Comparison of ENCODE assay signal across 8 cellular contexts in genomic region chr4:54658321-54659093, GRCh38. TPM values are rescaled to one million over a fixed set of nuclear protein-coding genes. Genes with fewer than 3 reads are reported as not detected.
A peak's percentile ranks its signal among the peaks of the same experiment; 100 is the strongest.
DNase-seq lines count a peak whose midpoint lies in the region; ATAC-seq, FAIRE-seq and TF ChIP-seq lines count a peak whose summit lies in the region.

No MANE protein-coding gene starts in this region.

- no peak for TF ChIP-seq EP300 in GM12878 (IDR thresholded peaks at IDR 0.05; ENCODE audit: borderline replicate concordance in 1 of 2, control insufficient read depth in 1 of 2, low read depth in 2 of 2, low read length in 2 of 2)

- H3K27ac ChIP-seq in SJCRH30 (no peak overlapping the region), GM12878 (ENCODE audit: control insufficient read depth, insufficient read depth) (no peak overlapping the region)

- H4K20me1 ChIP-seq in GM12878 (ENCODE audit: control insufficient read depth, insufficient read depth) = no peaks in the 10 kb centered on the region

- in situ Hi-C loops in GM12878 (cut with MboI) = no loop called here

- TF ChIP-seq RAD21 in GM12878 (IDR thresholded peaks at IDR 0.05; ENCODE audit: insufficient read depth, low read depth, low read length) = no peak

- POLR2A ChIA-PET in GM12878 (lab: Charles Lee) = no interaction called here

- H3K79me2 ChIP-seq in GM12878 (ENCODE audit: control insufficient read depth, insufficient read depth, low read length) = no peaks in the 10 kb centered on the region

- H3K36me3 ChIP-seq in SJCRH30 = no peaks in the 10 kb centered on the region
- H3K36me3 ChIP-seq in GM12878 (ENCODE audit: control insufficient read depth in 2 of 2, insufficient read depth in 2 of 2, low read length in 1 of 2) = no peaks in the 10 kb centered on the region

- peak overlapping the region; percentile 29; the same call in 1 of the 2 replicates for H2AFZ ChIP-seq in GM12878 (ENCODE audit: control insufficient read depth, low read depth, low read length)

- peaks cover 18% of the 10 kb centered on the region; the same call in 1 of the 2 replicates for H3K27me3 ChIP-seq in SJCRH30
- peaks cover 13 to 22% of the 10 kb centered on the region in 2 experiments for H3K27me3 ChIP-seq in GM12878 (replicated peaks in 1 of 2; ENCODE audit: control insufficient read depth in 2 of 2, insufficient read depth in 2 of 2, low read length in 1 of 2)

- RAD21 ChIA-PET in GM12878 (lab: Charles Lee; ENCODE audit: unreplicated experiment) = no interaction called here

- TF ChIP-seq CTCF in GM12878 (IDR thresholded peaks at IDR 0.05 in 2 of 3, conservative IDR thresholded peaks at IDR 0.05 in 1 of 3; ENCODE audit: control insufficient read depth in 2 of 3, extremely low read depth in 1 of 3, insufficient read depth in 1 of 3, low read depth in 3 of 3, low read length in 3 of 3) = no peak
- TF ChIP-seq CTCF in retinal pigment epithelial cell (conservative IDR thresholded peaks at IDR 0.05; ENCODE audit: low read depth, low read length) = peak; percentile 20

- WGBS in GM12878 (ENCODE audit: insufficient coverage, insufficient replicate concordance, low lambda C conversion rate, missing lambda C conversion rate) = 4% methylated on average over 59 of the region's 74 CpGs

- DNase-seq in activated CD4-positive, CD25-positive, alpha-beta regulatory T cell (lab: John Stamatoyannopoulos, UW) = no peak
- DNase-seq in SJCRH30 (peak; percentile 27 to 60), GM12878 (ENCODE audit: low read depth, low spot score) (no peak), retinal pigment epithelial cell (ENCODE audit: low read depth) (no peak), GOT3 (lab: John Stamatoyannopoulos, UW) (no peak)

- H3K4me1 ChIP-seq in SJCRH30 (no peaks in the 10 kb centered on the region), GM12878 (ENCODE audit: control insufficient read depth, insufficient read depth, low read length) (no peaks in the 10 kb centered on the region)

- H3K4me2 ChIP-seq in GM12878 (ENCODE audit: control insufficient read depth, insufficient read depth) = peak overlapping the region; percentile 62

- intact Hi-C loops in GM12878 (cut with micrococcal nuclease; ENCODE audit: unreplicated experiment) = no loop called here

- BruUV-seq in GM12878 (replicated peaks; lab: Mats Ljungman, UMichigan) = no TSS peak

- TF ChIP-seq POLR2A in GM12878 (IDR thresholded peaks at IDR 0.05; ENCODE audit: low read depth, low read length) = no peak

- H3K9me3 ChIP-seq in SJCRH30 (replicated peaks) (no peaks in the 10 kb centered on the region), GM12878 (replicated peaks; ENCODE audit: control insufficient read depth, insufficient read depth, low read length) (no peaks in the 10 kb centered on the region), iPS-18c (ENCODE audit: control insufficient read depth, insufficient read depth, low read length) (no peaks in the 10 kb centered on the region)

- CTCF ChIA-PET in GM12878 (lab: Yijun Ruan, JAX) = no interaction called here

- peak; percentile 26 to 48 for ATAC-seq in activated CD4-positive, CD25-positive, alpha-beta regulatory T cell treated with anti-CD3 and anti-CD28 coated beads, Interleukin-2, amount 50 U/mL, for 24 hours
- ATAC-seq in HG03460 (IDR thresholded peaks at IDR 0.05; ENCODE audit: unreplicated experiment) (peak; percentile 61), GM12878 (peak; percentile 30)

- SMC1A ChIA-PET in GM12878 (lab: Charles Lee; ENCODE audit: uncharacterized antibody, unreplicated experiment) = no interaction called here

- H3K9ac ChIP-seq in GM12878 (ENCODE audit: control insufficient read depth, insufficient read depth, low read length) = no peak overlapping the region

- H3K4me3 ChIP-seq in SJCRH30 (peak overlapping the region; percentile 38), GM12878 (peak overlapping the region; percentile 16; the same call in 1 of the 2 replicates), iPS-18c (ENCODE audit: insufficient read depth, low read depth, low read length) (peak overlapping the region; percentile 93), retinal pigment epithelial cell (ENCODE audit: low read length) (peak overlapping the region; percentile 53)

- no peak for FAIRE-seq in GM12878 (lab: Jason Lieb, UNC)

TF ChIP-seq in GM12878, 131 proteins besides CTCF, POLR2A, EP300 and RAD21:
- TF ChIP-seq, protein P1, sequence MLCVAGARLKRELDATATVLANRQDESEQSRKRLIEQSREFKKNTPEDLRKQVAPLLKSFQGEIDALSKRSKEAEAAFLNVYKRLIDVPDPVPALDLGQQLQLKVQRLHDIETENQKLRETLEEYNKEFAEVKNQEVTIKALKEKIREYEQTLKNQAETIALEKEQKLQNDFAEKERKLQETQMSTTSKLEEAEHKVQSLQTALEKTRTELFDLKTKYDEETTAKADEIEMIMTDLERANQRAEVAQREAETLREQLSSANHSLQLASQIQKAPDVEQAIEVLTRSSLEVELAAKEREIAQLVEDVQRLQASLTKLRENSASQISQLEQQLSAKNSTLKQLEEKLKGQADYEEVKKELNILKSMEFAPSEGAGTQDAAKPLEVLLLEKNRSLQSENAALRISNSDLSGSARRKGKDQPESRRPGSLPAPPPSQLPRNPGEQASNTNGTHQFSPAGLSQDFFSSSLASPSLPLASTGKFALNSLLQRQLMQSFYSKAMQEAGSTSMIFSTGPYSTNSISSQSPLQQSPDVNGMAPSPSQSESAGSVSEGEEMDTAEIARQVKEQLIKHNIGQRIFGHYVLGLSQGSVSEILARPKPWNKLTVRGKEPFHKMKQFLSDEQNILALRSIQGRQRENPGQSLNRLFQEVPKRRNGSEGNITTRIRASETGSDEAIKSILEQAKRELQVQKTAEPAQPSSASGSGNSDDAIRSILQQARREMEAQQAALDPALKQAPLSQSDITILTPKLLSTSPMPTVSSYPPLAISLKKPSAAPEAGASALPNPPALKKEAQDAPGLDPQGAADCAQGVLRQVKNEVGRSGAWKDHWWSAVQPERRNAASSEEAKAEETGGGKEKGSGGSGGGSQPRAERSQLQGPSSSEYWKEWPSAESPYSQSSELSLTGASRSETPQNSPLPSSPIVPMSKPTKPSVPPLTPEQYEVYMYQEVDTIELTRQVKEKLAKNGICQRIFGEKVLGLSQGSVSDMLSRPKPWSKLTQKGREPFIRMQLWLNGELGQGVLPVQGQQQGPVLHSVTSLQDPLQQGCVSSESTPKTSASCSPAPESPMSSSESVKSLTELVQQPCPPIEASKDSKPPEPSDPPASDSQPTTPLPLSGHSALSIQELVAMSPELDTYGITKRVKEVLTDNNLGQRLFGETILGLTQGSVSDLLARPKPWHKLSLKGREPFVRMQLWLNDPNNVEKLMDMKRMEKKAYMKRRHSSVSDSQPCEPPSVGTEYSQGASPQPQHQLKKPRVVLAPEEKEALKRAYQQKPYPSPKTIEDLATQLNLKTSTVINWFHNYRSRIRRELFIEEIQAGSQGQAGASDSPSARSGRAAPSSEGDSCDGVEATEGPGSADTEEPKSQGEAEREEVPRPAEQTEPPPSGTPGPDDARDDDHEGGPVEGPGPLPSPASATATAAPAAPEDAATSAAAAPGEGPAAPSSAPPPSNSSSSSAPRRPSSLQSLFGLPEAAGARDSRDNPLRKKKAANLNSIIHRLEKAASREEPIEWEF (IDR thresholded peaks at IDR 0.05; ENCODE audit: insufficient replicate concordance, low read depth, low read length) = no peak
- TF ChIP-seq, protein P2, sequence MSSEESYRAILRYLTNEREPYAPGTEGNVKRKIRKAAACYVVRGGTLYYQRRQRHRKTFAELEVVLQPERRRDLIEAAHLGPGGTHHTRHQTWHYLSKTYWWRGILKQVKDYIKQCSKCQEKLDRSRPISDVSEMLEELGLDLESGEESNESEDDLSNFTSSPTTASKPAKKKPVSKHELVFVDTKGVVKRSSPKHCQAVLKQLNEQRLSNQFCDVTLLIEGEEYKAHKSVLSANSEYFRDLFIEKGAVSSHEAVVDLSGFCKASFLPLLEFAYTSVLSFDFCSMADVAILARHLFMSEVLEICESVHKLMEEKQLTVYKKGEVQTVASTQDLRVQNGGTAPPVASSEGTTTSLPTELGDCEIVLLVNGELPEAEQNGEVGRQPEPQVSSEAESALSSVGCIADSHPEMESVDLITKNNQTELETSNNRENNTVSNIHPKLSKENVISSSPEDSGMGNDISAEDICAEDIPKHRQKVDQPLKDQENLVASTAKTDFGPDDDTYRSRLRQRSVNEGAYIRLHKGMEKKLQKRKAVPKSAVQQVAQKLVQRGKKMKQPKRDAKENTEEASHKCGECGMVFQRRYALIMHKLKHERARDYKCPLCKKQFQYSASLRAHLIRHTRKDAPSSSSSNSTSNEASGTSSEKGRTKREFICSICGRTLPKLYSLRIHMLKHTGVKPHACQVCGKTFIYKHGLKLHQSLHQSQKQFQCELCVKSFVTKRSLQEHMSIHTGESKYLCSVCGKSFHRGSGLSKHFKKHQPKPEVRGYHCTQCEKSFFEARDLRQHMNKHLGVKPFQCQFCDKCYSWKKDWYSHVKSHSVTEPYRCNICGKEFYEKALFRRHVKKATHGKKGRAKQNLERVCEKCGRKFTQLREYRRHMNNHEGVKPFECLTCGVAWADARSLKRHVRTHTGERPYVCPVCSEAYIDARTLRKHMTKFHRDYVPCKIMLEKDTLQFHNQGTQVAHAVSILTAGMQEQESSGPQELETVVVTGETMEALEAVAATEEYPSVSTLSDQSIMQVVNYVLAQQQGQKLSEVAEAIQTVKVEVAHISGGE (CRISPR knock-in tag; IDR thresholded peaks at IDR 0.05) = no peak

RNA-seq across cellular contexts. Expression of gene KIT, which starts 0.8 kb away (rescaled TPM):
- total RNA-seq in SJCRH30 (2014; rRNA removed; shearing (Covaris generic)) = 0.12 and 0.18 TPM in 2 replicates
- not detected in 2 replicates for total RNA-seq in GM12878 (2013; cell fraction: nucleolus; rRNA removed)
- total RNA-seq in GM12878 (2014; rRNA removed) (not detected in 2 replicates), GM12878 (2014; rRNA removed; fragmentation: Illumina TruSeq; extraction: Trizol) (not detected in 2 replicates), GM12878 (2021) (not detected in 2 replicates)
- polyA plus RNA-seq in GM12878 (2011; ENCODE audit: low read depth) = not detected
- polyA plus RNA-seq in GM12878 (2011; rRNA removed) (0.03 TPM in 2 replicates), GM12878 (2014; fragmentation: Illumina TruSeq; extraction: Trizol) (0.01 TPM in 1 of 2 replicates, not detected in the other), GM12878 (2014; fragmentation: Nextera tagmentation; extraction: Ambion mirVana) (not detected), GM12878 (2014; rRNA removed) (not detected in 2 replicates), GM12878 (2016; fragmentation: Nextera tagmentation; extraction: Ambion mirVana) (not detected)
- 0.02 TPM in 1 of 2 replicates, not detected in the other for polyA plus RNA-seq in GM12878 (2011; cell fraction: cytosol; rRNA removed)
- 0.03 and 0.04 TPM in 2 replicates for polyA plus RNA-seq in GM12878 (2011; cell fraction: nucleus; rRNA removed)
- polyA plus RNA-seq in GM12878 (2012) = not detected in 2 replicates
- not detected in 2 replicates for polyA minus RNA-seq in GM12878 (2011; rRNA and poly(A)+ RNA removed)
- not detected in 2 replicates for polyA minus RNA-seq in GM12878 (2011; cell fraction: cytosol; rRNA and poly(A)+ RNA removed)
- polyA minus RNA-seq in GM12878 (2011; cell fraction: nucleus; rRNA and poly(A)+ RNA removed) = not detected in 2 replicates

Comparison
In these comparisons a context has a peak if more than half of its experiments do, and no peak if none do; other contexts are left out.
1. DNase-seq: peak in SJCRH30 (2 of 2); none in activated CD4-positive, CD25-positive, alpha-beta regulatory T cell (0 of 4), GM12878 (single experiment), retinal pigment epithelial cell (single experiment) and GOT3 (single experiment).
2. H3K4me3 ChIP-seq: peak in every context shown above with its lines; median percentile 93 in iPS-18c; 53 in retinal pigment epithelial cell; 38 in SJCRH30; 16 in GM12878.
3. Peak in every context shown above with its lines, with median percentiles within 50 percentile points of each other: ATAC-seq.